Comparison of ENCODE assay signal across 8 cellular contexts in genomic region chr10:31319602-31320178, GRCh38. TPM values are rescaled to one million over a fixed set of nuclear protein-coding genes. Genes with fewer than 3 reads are reported as not detected.
A peak's percentile ranks its signal among the peaks of the same experiment; 100 is the strongest.
DNase-seq lines count a peak whose midpoint lies in the region; ATAC-seq and TF ChIP-seq lines count a peak whose summit lies in the region.

No MANE protein-coding gene starts in this region.

- H3K4me3 Mint-ChIP-seq in activated T-cell treated with anti-CD3 and anti-CD28 coated beads, Interleukin-2, amount 50 U/mL, for 4 hours, result peak overlapping the region; percentile 92

- peaks cover 44% of the 10 kb centered on the region for H3K4me1 Mint-ChIP-seq in activated T-cell treated with anti-CD3 and anti-CD28 coated beads, Interleukin-2, amount 50 U/mL, for 4 hours (ENCODE audit: low read depth)

- H3K9me3 ChIP-seq in cardiac muscle cell (ENCODE audit: low read depth), result no peaks in the 10 kb centered on the region
- no peaks in the 10 kb centered on the region for H3K9me3 ChIP-seq in sigmoid colon

- no peaks in the 10 kb centered on the region for H3K9me3 Mint-ChIP-seq in activated T-cell treated with anti-CD3 and anti-CD28 coated beads, Interleukin-2, amount 50 U/mL, for 4 hours

- DNase-seq in activated T-cell treated with anti-CD3 and anti-CD28 coated beads for 1 hour (ENCODE audit: low read depth) (peak; percentile 2), cardiac muscle cell (ENCODE audit: low read depth in 1 of 2, low spot score in 1 of 2) (peak in 1 of 2 donors; percentile 47), sigmoid colon (no peak), MV-4-11 (lab: John Stamatoyannopoulos, UW) (no peak)
- no peak for DNase-seq in activated T-cell treated with anti-CD3 and anti-CD28 coated beads, Interleukin-2, amount 50 U/mL, for 1 hour
- DNase-seq in activated T-cell treated with anti-CD3 and anti-CD28 coated beads, Interleukin-2, amount 50 U/mL, for 4 hours, result peak; percentile 9
- no peak for DNase-seq in stimulated activated naive CD4-positive, alpha-beta T cell treated with Interleukin-2 at 50 U/mL for 16 hours (lab: John Stamatoyannopoulos, UW)

- intact Hi-C loops in sigmoid colon (cut with DNase I), result loop anchor here (1.0 to 5.0 kb wide), 8 partner anchors 173 to 592 kb away; no protein-coding TSS in a partner anchor

- ATAC-seq in HG03103 (IDR thresholded peaks at IDR 0.05; ENCODE audit: low read depth, unreplicated experiment), result peak; percentile 2
- peak; percentile 12 to 13 for ATAC-seq in activated T-cell treated with anti-CD3 and anti-CD28 coated beads, Interleukin-2, amount 50 U/mL, for 4 hours

- H3K27ac ChIP-seq in cardiac muscle cell, result peak overlapping the region; percentile 91
- H3K27ac ChIP-seq in sigmoid colon, result peak overlapping the region; percentile 97 to 99 (median 98)

- H3K4me3 ChIP-seq in cardiac muscle cell (peak overlapping the region; percentile 100), sigmoid colon (peak overlapping the region; percentile 78 to 98 (median 88))

- 1% methylated on average over 89 of the region's 89 CpGs for WGBS in sigmoid colon, 2 donors

- TF ChIP-seq EP300 in sigmoid colon (IDR thresholded peaks at IDR 0.05), result no peak

- no peaks in the 10 kb centered on the region for H3K36me3 ChIP-seq in cardiac muscle cell
- no peaks in the 10 kb centered on the region for H3K36me3 ChIP-seq in sigmoid colon

- TF ChIP-seq POLR2A in sigmoid colon (IDR thresholded peaks at IDR 0.05), result no peak

- H3K4me1 ChIP-seq in cardiac muscle cell (ENCODE audit: low read depth) (peaks cover 8% of the 10 kb centered on the region), sigmoid colon (peaks cover 0 to 38% (median 30%) of the 10 kb centered on the region in 4 donors)

- H3K36me3 Mint-ChIP-seq in activated T-cell treated with anti-CD3 and anti-CD28 coated beads, Interleukin-2, amount 50 U/mL, for 4 hours (ENCODE audit: insufficient read depth), result peaks cover 2% of the 10 kb centered on the region

- H3K27me3 ChIP-seq in cardiac muscle cell, result peaks cover 37% of the 10 kb centered on the region
- H3K27me3 ChIP-seq in sigmoid colon, result no peaks in the 10 kb centered on the region

- H3K27me3 Mint-ChIP-seq in activated T-cell treated with anti-CD3 and anti-CD28 coated beads, Interleukin-2, amount 50 U/mL, for 4 hours (ENCODE audit: low read depth), result no peaks in the 10 kb centered on the region

- TF ChIP-seq CTCF in cardiac muscle cell (IDR thresholded peaks at IDR 0.05; ENCODE audit: low read depth, low read length) (no peak), sigmoid colon (IDR thresholded peaks at IDR 0.05) (no peak)

RNA-seq across cellular contexts. Expression of gene ZEB1, which starts 0.7 kb away (rescaled TPM):
- total RNA-seq in activated T-cell treated with anti-CD3 and anti-CD28 coated beads, Interleukin-2, amount 50 U/mL, for 4 hours, result 10 to 100 TPM; 31.6 to 32.9 (median 32.1) TPM
- total RNA-seq in cardiac muscle cell, result 25.4 and 37.3 TPM in 2 replicates
- 19.1 and 23.9 TPM in 2 replicates for polyA plus RNA-seq in cardiac muscle cell
- total RNA-seq in sigmoid colon, result 100 to 1,000 TPM; 215 to 255 (median 251) TPM
- polyA plus RNA-seq in sigmoid colon, result 10 to 100 TPM in 2 of 3 donors, 1 to 10 TPM in 1; 5.5 to 16.2 (median 12.2) TPM

Comparison
In these comparisons a context has a peak if more than half of its experiments do, and no peak if none do; other contexts are left out.
1. DNase-seq: peak in activated T-cell treated with anti-CD3 and anti-CD28 coated beads for 1 hour (single experiment) and activated T-cell treated with anti-CD3 and anti-CD28 coated beads, Interleukin-2, amount 50 U/mL, for 4 hours (single experiment); none in activated T-cell treated with anti-CD3 and anti-CD28 coated beads, Interleukin-2, amount 50 U/mL, for 1 hour (single experiment), sigmoid colon (single experiment), MV-4-11 (single experiment) and stimulated activated naive CD4-positive, alpha-beta T cell treated with Interleukin-2 at 50 U/mL for 16 hours (single experiment).